Comparison of ENCODE assay signal across 10 cellular contexts in the genomic region with DNA sequence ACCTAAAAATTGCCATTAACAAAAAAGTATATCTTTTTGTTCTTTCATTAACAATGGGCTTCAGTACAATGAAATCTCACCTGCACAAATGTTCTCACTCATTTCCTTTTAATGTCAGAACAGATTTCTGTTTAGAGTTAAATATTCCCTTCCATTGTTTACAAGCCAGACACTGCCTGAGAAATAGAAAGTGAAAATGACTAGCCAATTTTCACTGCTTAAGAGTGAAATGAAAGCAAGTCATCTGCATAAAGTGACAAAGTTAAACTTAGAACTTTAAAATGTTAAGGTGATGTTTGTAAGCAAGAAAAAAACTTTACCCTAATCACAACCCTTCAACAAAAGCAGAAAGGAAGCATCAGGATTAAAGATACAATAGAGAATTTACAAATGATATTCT. TPM values are rescaled to one million over a fixed set of nuclear protein-coding genes. Genes with fewer than 3 reads are reported as not detected.
DNase-seq lines count a peak whose midpoint lies in the region; ATAC-seq, FAIRE-seq and TF ChIP-seq lines count a peak whose summit lies in the region.
"Had no signal": no experiment of that assay in that cellular context is flagged by ENCODE, and none has a peak within 500 bp of the region (broad histone marks: within the 10 kb centered on the region; RNA-seq: fewer than 3 reads in every experiment).

No MANE protein-coding gene starts in this region.

- no peaks in the 10 kb centered on the region for H3K27me3 Mint-ChIP-seq in activated naive CD8-positive, alpha-beta T cell treated with anti-CD3 and anti-CD28 coated beads for 36 hours

- no peak for DNase-seq in activated naive CD8-positive, alpha-beta T cell treated with anti-CD3 and anti-CD28 coated beads for 36 hours
- no peak for DNase-seq in pancreas
- no peak for DNase-seq in COLO668 (lab: John Stamatoyannopoulos, UW; ENCODE audit: unreplicated experiment)
- DNase-seq in HT-29 (ENCODE audit: low spot score): no peak
- no peak for DNase-seq in HuH-7.5 (ENCODE audit: low spot score)
- DNase-seq in AG20443 (ENCODE audit: low spot score): no peak

- FAIRE-seq in pancreas (lab: Jason Lieb, UNC): peak; percentile 80

- H3K36me3 Mint-ChIP-seq in activated naive CD8-positive, alpha-beta T cell treated with anti-CD3 and anti-CD28 coated beads for 36 hours: peaks cover 30% of the 10 kb centered on the region

- H3K27ac Mint-ChIP-seq in activated naive CD8-positive, alpha-beta T cell treated with anti-CD3 and anti-CD28 coated beads for 36 hours: peak overlapping the region; percentile 82
- H3K27ac Mint-ChIP-seq: nephron had no signal

- no peak for TF ChIP-seq CTCF in pancreas (IDR thresholded peaks at IDR 0.05)

- H3K9me3 Mint-ChIP-seq in activated naive CD8-positive, alpha-beta T cell treated with anti-CD3 and anti-CD28 coated beads for 36 hours: peaks cover 2% of the 10 kb centered on the region
- H3K9me3 Mint-ChIP-seq: nephron had no signal

- no peaks in the 10 kb centered on the region for H3K27me3 ChIP-seq in pancreas
- H3K27me3 ChIP-seq: breast epithelium had no signal

- intact Hi-C loops in pancreas (cut with DNase I): no loop called here

- H3K4me3 ChIP-seq in pancreas: no peak overlapping the region
- H3K4me3 ChIP-seq: breast epithelium had no signal

- H3K27ac ChIP-seq in pancreas: peak overlapping the region in 2 of 4 donors; percentile 5 to 48

- no peaks in the 10 kb centered on the region for H3K9me3 ChIP-seq in pancreas
- H3K9me3 ChIP-seq: breast epithelium had no signal

- peaks cover 31% of the 10 kb centered on the region for H3K4me1 Mint-ChIP-seq in activated naive CD8-positive, alpha-beta T cell treated with anti-CD3 and anti-CD28 coated beads for 36 hours
- H3K4me1 Mint-ChIP-seq: nephron had no signal

- H3K36me3 ChIP-seq in pancreas: peaks cover 0 to 11% (median 0%) of the 10 kb centered on the region in 3 donors
- H3K36me3 ChIP-seq: breast epithelium had no signal

- no peak overlapping the region for H3K4me3 Mint-ChIP-seq in activated naive CD8-positive, alpha-beta T cell treated with anti-CD3 and anti-CD28 coated beads for 36 hours
- H3K4me3 Mint-ChIP-seq: nephron had no signal

- ATAC-seq in GM18909 (IDR thresholded peaks at IDR 0.05; ENCODE audit: poor library complexity, unreplicated experiment) (peak; percentile 67), HG03039 (IDR thresholded peaks at IDR 0.05; ENCODE audit: unreplicated experiment) (peak; percentile 48), pancreas (peak in 2 of 4 donors; percentile 52 to 68)

- H3K4me1 ChIP-seq in pancreas: no peaks in the 10 kb centered on the region
- H3K4me1 ChIP-seq: breast epithelium had no signal

RNA-seq across cellular contexts. Expression of a gene that starts 27.5 kb away (rescaled TPM):
- 10 to 100 TPM; 60.0 to 63.7 TPM for total RNA-seq in activated naive CD8-positive, alpha-beta T cell treated with anti-CD3 and anti-CD28 coated beads for 36 hours
- total RNA-seq in pancreas: 10 to 100 TPM in 2 of 6 donors, 1 to 10 TPM in 4; 6.4 to 13.1 (median 9.0) TPM
- 10 to 100 TPM; 22.2 to 23.6 TPM for polyA plus RNA-seq in pancreas
- total RNA-seq in HT-29 (2014; rRNA removed; shearing (Covaris generic)): 40.5 and 42.3 TPM in 2 replicates
